21 cellular contexts compared by ENCODE assay signal in the genomic region with DNA sequence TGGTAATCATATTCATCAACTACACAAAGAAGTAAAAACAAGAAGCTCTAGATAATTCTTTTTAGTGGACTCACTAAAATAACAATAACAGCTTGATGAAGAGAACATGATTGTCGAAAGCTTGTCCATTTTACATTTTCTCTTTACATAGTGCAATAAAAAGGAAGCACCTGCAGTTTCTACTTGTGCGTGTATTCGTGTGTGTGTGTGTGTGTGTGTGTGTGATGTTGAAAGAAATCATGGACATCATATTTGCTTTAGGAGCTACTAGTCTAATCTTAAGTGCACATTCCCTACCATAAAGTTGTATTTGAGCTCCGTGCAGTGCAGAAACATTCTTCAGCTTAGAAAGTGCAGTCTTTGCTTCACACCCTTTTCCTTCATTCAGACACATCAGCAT.
DNase-seq lines count a peak whose midpoint lies in the region; ATAC-seq, FAIRE-seq and TF ChIP-seq lines count a peak whose summit lies in the region.
"Had no signal": no experiment of that assay in that cellular context is flagged by ENCODE, and none has a peak within 500 bp of the region (broad histone marks: within the 10 kb centered on the region; RNA-seq: fewer than 3 reads in every experiment).

No MANE protein-coding gene starts in this region.

- no peaks in the 10 kb centered on the region for H3K36me3 Mint-ChIP-seq in naive B cell
- H3K36me3 Mint-ChIP-seq: CD14-positive monocyte had no signal

- FAIRE-seq in GM12892 (lab: Jason Lieb, UNC), result peak; percentile 14
- FAIRE-seq: GM18507, H54, HepG2 had no signal

- no peak for TF ChIP-seq POLR2A in GM12892 (IDR thresholded peaks at IDR 0.05; ENCODE audit: low read depth, low read length)

- peak; percentile 51 to 61 for ATAC-seq in naive B cell (ENCODE audit: low read depth in 2 of 2)
- ATAC-seq in GM21447 (IDR thresholded peaks at IDR 0.05; ENCODE audit: unreplicated experiment), result no peak
- ATAC-seq in HG02588 (IDR thresholded peaks at IDR 0.05; ENCODE audit: unreplicated experiment), result no peak
- no peak for ATAC-seq in HG03175 (IDR thresholded peaks at IDR 0.05; ENCODE audit: unreplicated experiment)
- ATAC-seq: HepG2, T-cell had no signal

- H3K27ac Mint-ChIP-seq in naive B cell, result peak overlapping the region in 1 of 6 donors; percentile 2
- H3K27ac Mint-ChIP-seq: B cell, CD14-positive monocyte, T-cell had no signal

- no peaks in the 10 kb centered on the region for H3K9me3 Mint-ChIP-seq in naive B cell
- H3K9me3 Mint-ChIP-seq: CD8-positive, alpha-beta memory T cell; T-cell had no signal

- no peak overlapping the region for H3K4me3 Mint-ChIP-seq in naive B cell
- H3K4me3 Mint-ChIP-seq: B cell; CD14-positive monocyte; CD8-positive, alpha-beta memory T cell; T-cell had no signal

- DNase-seq in GM12892 (ENCODE audit: insufficient read length) (no peak), NAMALWA (ENCODE audit: low spot score) (peak; percentile 5), dermis microvascular lymphatic vessel endothelial cell (ENCODE audit: low read depth in 2 of 2) (peak; percentile 18 to 53), naive B cell (peak; percentile 14)
- DNase-seq: CD8-positive, alpha-beta memory T cell; Karpas-422; NCI-H187 treated with DMSO at 0.1 percent for 48 hours; NCI-H2107; NCI-H524; PC-9; Right ventricle myocardium superior; RPMI8226; T-cell had no signal

- H3K27me3 Mint-ChIP-seq in naive B cell, result no peaks in the 10 kb centered on the region
- H3K27me3 Mint-ChIP-seq: B cell; CD8-positive, alpha-beta memory T cell; T-cell had no signal

- H3K4me1 Mint-ChIP-seq in naive B cell, result peaks cover 24 to 62% (median 38%) of the 10 kb centered on the region in 3 donors
- H3K4me1 Mint-ChIP-seq: CD14-positive monocyte had no signal

Comparison
In these comparisons a context has a peak if more than half of its experiments do, and no peak if none do; other contexts are left out.
1. ATAC-seq: peak in naive B cell (2 of 2); none in GM21447 (single experiment), HG02588 (single experiment) and HG03175 (single experiment).